11 cellular contexts compared by ENCODE assay signal in the genomic region with DNA sequence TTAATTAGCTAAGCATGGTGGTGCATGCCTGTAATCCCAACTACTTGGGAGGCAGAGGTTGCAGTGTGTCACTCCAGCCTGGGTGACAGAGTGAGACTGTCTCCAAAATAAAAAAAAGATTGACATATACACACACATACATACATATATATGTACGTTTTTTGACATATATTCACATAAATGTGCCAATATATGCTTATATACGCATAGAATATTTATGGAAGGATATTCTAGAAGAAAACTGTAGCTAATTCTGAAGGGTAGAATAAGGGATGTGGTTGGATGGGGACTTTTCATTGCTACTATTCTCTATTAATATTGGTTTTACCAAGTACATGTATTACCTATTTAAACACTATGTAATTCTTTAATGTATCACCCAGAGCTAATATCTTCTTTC.
"Had no signal": no experiment of that assay in that cellular context is flagged by ENCODE, and none has a peak within 500 bp of the region (broad histone marks: within the 10 kb centered on the region; RNA-seq: fewer than 3 reads in every experiment).

No MANE protein-coding gene starts in this region.

- FAIRE-seq: H1, H54 had no signal

- ATAC-seq: GM23338, HCT116 had no signal

- H3K27ac Mint-ChIP-seq: GM23338, H9, HFFc6 had no signal

- H3K4me3 Mint-ChIP-seq: GM23338, H9, HFFc6 had no signal

- H3K9me3 ChIP-seq: HAP-1 had no signal

- H3K4me2 ChIP-seq: GM23338 had no signal

- H3K9ac ChIP-seq: GM23248 had no signal

- H3K4me3 ChIP-seq: GM23248, GM23338, HAP-1 had no signal

- H3K4me1 ChIP-seq: HAP-1 had no signal

- H2AFZ ChIP-seq: GM23248, GM23338 had no signal

- DNase-seq: GM23248, GOT3, H7, H9, HCEC 1CT, HFFc6 had no signal

- H3K4me1 Mint-ChIP-seq: GM23338, H9 had no signal

- H3K27ac ChIP-seq: GM23248 had no signal
